Comparison of ENCODE assay signal across 24 cellular contexts in the genomic region with DNA sequence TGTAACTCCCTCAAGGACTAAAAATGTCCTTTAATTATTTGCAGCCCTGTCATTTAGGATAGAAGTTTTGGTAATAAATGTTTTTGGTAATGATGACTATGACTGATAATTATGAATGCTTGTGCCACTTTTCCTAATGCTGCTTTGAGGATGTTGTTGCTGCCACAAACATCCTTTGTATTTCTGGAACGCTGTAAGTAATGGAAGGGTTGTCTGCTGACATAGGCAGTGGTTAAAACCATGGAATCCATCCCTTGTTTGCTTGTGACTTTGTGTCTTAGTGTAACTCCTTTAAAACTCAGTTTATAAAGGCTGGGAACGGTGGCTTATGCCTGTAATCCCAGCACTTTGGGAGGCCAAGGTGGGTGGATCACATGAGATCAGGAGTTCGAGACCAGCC.
"Had no signal": no experiment of that assay in that cellular context is flagged by ENCODE, and none has a peak within 500 bp of the region (broad histone marks: within the 10 kb centered on the region; RNA-seq: fewer than 3 reads in every experiment).

No MANE protein-coding gene starts in this region.

- DNase-seq: activated B cell treated with CpG ODN at 0.5 μM for 24 hours; activated CD4-positive, alpha-beta memory T cell treated with anti-CD3 and anti-CD28 coated beads for 36 hours; activated CD4-positive, alpha-beta T cell treated with anti-CD3 and anti-CD28 coated beads for 4 hours; activated CD4-positive, alpha-beta T cell treated with anti-CD3 and anti-CD28 coated beads, Interleukin-2, amount 10 ng/mL, durations not matched to agents 24 days and 14 days; activated CD4-positive, alpha-beta T cell treated with anti-CD3 and anti-CD28 coated beads, Interleukin-2, amount 50 U/mL, for 1 hour; activated CD4-positive, alpha-beta T cell treated with anti-CD3 and anti-CD28 coated beads, Interleukin-2, amount 50 U/mL, for 4 hours; activated CD4-positive, CD25-positive, alpha-beta regulatory T cell treated with anti-CD3 and anti-CD28 coated beads, Interleukin-2, amount 50 U/mL, for 72 hours; activated CD8-positive, alpha-beta memory T cell treated with anti-CD3 and anti-CD28 coated beads, Interleukin-2, amount 50 U/mL, for 4 hours; activated CD8-positive, alpha-beta T cell treated with anti-CD3 and anti-CD28 coated beads for 36 hours; activated effector memory CD4-positive, alpha-beta T cell treated with Interleukin-2 at 50 U/mL for 16 hours; activated gamma-delta T cell; activated naive CD4-positive, alpha-beta T cell treated with anti-CD3 and anti-CD28 coated beads, Interleukin-2, amount 10 ng/mL, durations not matched to agents 7 days and 5 days; activated naive CD4-positive, alpha-beta T cell treated with Interleukin-2 at 50 U/mL for 16 hours; activated naive CD8-positive, alpha-beta T cell treated with anti-CD3 and anti-CD28 coated beads, Interleukin-2, amount 10 ng/mL, durations not matched to agents 7 days and 5 days; activated naive CD8-positive, alpha-beta T cell treated with anti-CD3 and anti-CD28 coated beads, Interleukin-2, amount 50 U/mL, for 24 hours; activated T-cell treated with anti-CD3 and anti-CD28 coated beads, Interleukin-2, amount 50 U/mL, for 24 hours; activated T-cell treated with anti-CD3 and anti-CD28 coated beads, Interleukin-2, amount 50 U/mL, for 48 hours; amygdala; anterior cingulate cortex; caudate nucleus; cerebellar nuclear complex; T-cell; T-helper 2 cell; T-helper 9 cell had no signal
